15 cellular contexts compared by ENCODE assay signal in genomic region chr9:95670122-95670521, GRCh38.
DNase-seq lines count a peak whose midpoint lies in the region; ATAC-seq and TF ChIP-seq lines count a peak whose summit lies in the region.
"Had no signal": no experiment of that assay in that cellular context is flagged by ENCODE, and none has a peak within 500 bp of the region (broad histone marks: within the 10 kb centered on the region; RNA-seq: fewer than 3 reads in every experiment).

No MANE protein-coding gene starts in this region.

- H4K91ac ChIP-seq in neuronal stem cell (ENCODE audit: low read depth, low read length, poor library complexity): no peak overlapping the region

- no peak for ATAC-seq in mucosa of descending colon
- ATAC-seq: HCT116 had no signal

- no peak overlapping the region for H3K23ac ChIP-seq in neuronal stem cell (ENCODE audit: low read depth, low read length, poor library complexity)

- no CpG with 5 or more reads among the region's 15 CpGs for WGBS in neuronal stem cell (ENCODE audit: extremely low coverage in 2 of 2, insufficient read length in 2 of 2, insufficient replicate concordance in 1 of 2), 2 donors

- intact Hi-C loops in mucosa of descending colon (cut with DNase I, micrococcal nuclease): no loop called here

- no peak overlapping the region for H2AFZ ChIP-seq in neuronal stem cell (ENCODE audit: low read length)

- no peaks in the 10 kb centered on the region for H3K27me3 ChIP-seq in H7 (ENCODE audit: control insufficient read depth, insufficient read depth, low read length)
- H3K27me3 ChIP-seq in neuronal stem cell (ENCODE audit: control insufficient read depth in 3 of 3, insufficient read depth in 3 of 3, low read depth in 1 of 3, low read length in 3 of 3): peaks cover 0 to 4% (median 0%) of the 10 kb centered on the region in 3 experiments
- H3K27me3 ChIP-seq: BLaER1 treated with 17β-estradiol and CSF1 and Interleukin-3, amounts not matched to agents 10 nM and 100 nM had no signal

- no peak overlapping the region for H3K9ac ChIP-seq in neuronal stem cell (ENCODE audit: low read depth, low read length, poor library complexity)
- H3K9ac ChIP-seq: BLaER1 treated with 17β-estradiol and CSF1 and Interleukin-3, amounts not matched to agents 10 nM and 100 nM had no signal

- H3K14ac ChIP-seq in neuronal stem cell (ENCODE audit: low read length): no peak overlapping the region

- no peak overlapping the region for H2BK12ac ChIP-seq in neuronal stem cell (ENCODE audit: low read length)

- H4K8ac ChIP-seq in neuronal stem cell (ENCODE audit: low read depth, low read length): no peak overlapping the region

- H3K4me3 ChIP-seq in H7 (ENCODE audit: insufficient read depth, low read depth, low read length): no peak overlapping the region
- no peak overlapping the region for H3K4me3 ChIP-seq in neuronal stem cell (ENCODE audit: low read length in 2 of 2)
- H3K4me3 ChIP-seq in mucosa of descending colon: no peak overlapping the region
- H3K4me3 ChIP-seq: BLaER1 treated with 17β-estradiol and CSF1 and Interleukin-3, amounts not matched to agents 10 nM and 100 nM had no signal

- peak overlapping the region; percentile 78 for H3K18ac ChIP-seq in neuronal stem cell (ENCODE audit: low read length)

- H3K9me3 ChIP-seq in neuronal stem cell (replicated peaks in 1 of 2; ENCODE audit: control insufficient read depth in 2 of 2, insufficient read depth in 1 of 2, low read depth in 1 of 2, low read length in 2 of 2) (no peaks in the 10 kb centered on the region), mucosa of descending colon (no peaks in the 10 kb centered on the region)
- H3K9me3 ChIP-seq: A549 had no signal

- H2AK5ac ChIP-seq in neuronal stem cell (ENCODE audit: low read depth, low read length): no peak overlapping the region

- no peaks in the 10 kb centered on the region for H3K79me1 ChIP-seq in neuronal stem cell (ENCODE audit: low read depth, low read length)

- H3K4ac ChIP-seq in neuronal stem cell (ENCODE audit: low read length): no peak overlapping the region

- H3K4me1 ChIP-seq in neuronal stem cell (ENCODE audit: control insufficient read depth in 2 of 2, insufficient read depth in 1 of 2, low read depth in 1 of 2, low read length in 2 of 2) (peaks cover 0 to 1% of the 10 kb centered on the region in 2 donors), mucosa of descending colon (ENCODE audit: low read depth) (no peaks in the 10 kb centered on the region)
- H3K4me1 ChIP-seq: A549 had no signal

- TF ChIP-seq CTCF in mucosa of descending colon (IDR thresholded peaks at IDR 0.05): no peak

- no peak overlapping the region for H3K4me2 ChIP-seq in neuronal stem cell (ENCODE audit: insufficient read depth, low read length, poor library complexity, severe bottlenecking)
- H3K4me2 ChIP-seq: BLaER1 treated with 17β-estradiol and CSF1 and Interleukin-3, amounts not matched to agents 10 nM and 100 nM had no signal

- no peak overlapping the region for H2BK120ac ChIP-seq in neuronal stem cell (ENCODE audit: low read depth, low read length)

- DNase-seq in DMS 273 (lab: John Stamatoyannopoulos, UW; ENCODE audit: unreplicated experiment) (peak; percentile 90), H7 (peak; percentile 38), RPMI8226 (peak; percentile 83), neuronal stem cell (ENCODE audit: low spot score) (no peak), globus pallidus (ENCODE audit: low spot score) (no peak), mucosa of descending colon (no peak)
- DNase-seq in stimulated activated CD4-positive, alpha-beta T cell treated with anti-CD3 and anti-CD28 coated beads, Interleukin-4, amount 100 ng/mL, for 4 hours: no peak
- DNase-seq: EL, NCI-H1417, NCI-H187 treated with DMSO at 0.1 percent for 48 hours, NCI-H510A, SHP77 had no signal

- no peak overlapping the region for H3K27ac ChIP-seq in neuronal stem cell (replicated peaks; ENCODE audit: low read length)
- H3K27ac ChIP-seq: A549; BLaER1 treated with 17β-estradiol and CSF1 and Interleukin-3, amounts not matched to agents 10 nM and 100 nM had no signal

- no peaks in the 10 kb centered on the region for H3K36me3 ChIP-seq in H7 (replicated peaks; ENCODE audit: control insufficient read depth, insufficient read depth, low read length)
- no peaks in the 10 kb centered on the region for H3K36me3 ChIP-seq in neuronal stem cell (replicated peaks in 1 of 2; ENCODE audit: control insufficient read depth in 2 of 2, insufficient read depth in 2 of 2, low read length in 2 of 2)
- no peaks in the 10 kb centered on the region for H3K36me3 ChIP-seq in mucosa of descending colon (ENCODE audit: low read depth)
- H3K36me3 ChIP-seq: BLaER1 treated with 17β-estradiol and CSF1 and Interleukin-3, amounts not matched to agents 10 nM and 100 nM had no signal

- no peak overlapping the region for H2BK5ac ChIP-seq in neuronal stem cell (ENCODE audit: low read length)

- H2BK15ac ChIP-seq in neuronal stem cell (ENCODE audit: low read length): no peak overlapping the region

Comparison
In these comparisons a context has a peak if more than half of its experiments do, and no peak if none do; other contexts are left out.
1. DNase-seq: peak in DMS 273 (single experiment), H7 (single experiment) and RPMI8226 (single experiment); none in neuronal stem cell (single experiment), globus pallidus (single experiment), mucosa of descending colon (0 of 3) and stimulated activated CD4-positive, alpha-beta T cell treated with anti-CD3 and anti-CD28 coated beads, Interleukin-4, amount 100 ng/mL, for 4 hours (0 of 2).